33 cellular contexts compared by ENCODE assay signal in the genomic region with DNA sequence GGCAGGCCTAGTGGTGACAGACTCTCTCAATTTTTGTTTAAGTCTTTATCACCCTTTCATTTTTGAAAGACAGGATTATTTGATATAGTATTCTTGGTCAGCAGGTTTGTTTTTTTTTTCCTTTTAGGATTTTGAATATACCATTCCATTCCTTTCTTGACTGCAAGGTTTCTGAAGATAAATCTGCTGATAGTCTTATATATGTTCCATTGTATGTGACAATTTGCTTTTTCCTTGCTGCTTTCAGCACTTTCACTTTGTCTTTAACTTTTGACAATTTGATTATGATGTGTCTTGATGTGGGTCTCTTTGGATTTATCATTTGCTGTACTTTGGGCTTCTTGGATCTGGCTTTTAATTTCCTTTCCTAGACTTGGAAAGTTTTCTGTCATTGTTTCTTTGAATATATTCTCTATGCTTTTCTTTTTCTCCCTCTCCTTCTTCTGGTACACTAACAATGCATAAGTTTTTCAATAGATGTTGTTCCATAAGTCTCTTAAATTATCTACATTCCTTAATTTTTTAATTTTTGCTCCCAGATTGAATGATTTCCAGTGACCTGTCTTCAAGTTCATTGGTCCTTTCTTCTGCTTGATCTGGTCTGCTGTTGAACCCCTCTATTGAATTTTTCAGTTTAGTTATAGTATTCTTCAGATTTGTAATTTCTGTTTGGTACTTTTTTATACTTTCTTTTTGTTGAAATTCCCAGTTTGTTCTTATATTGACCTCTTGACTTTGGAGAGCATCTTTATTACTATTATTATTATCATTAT.
"Had no signal": no experiment of that assay in that cellular context is flagged by ENCODE, and none has a peak within 500 bp of the region (broad histone marks: within the 10 kb centered on the region; RNA-seq: fewer than 3 reads in every experiment).

No MANE protein-coding gene starts in this region.

- H3K27ac ChIP-seq: adrenal gland, body of pancreas, epithelial cell of prostate, esophagus squamous epithelium, gastroesophageal sphincter, heart right ventricle, hepatocyte, WERI-Rb-1 had no signal

- H3K4me1 Mint-ChIP-seq: activated CD4-positive, alpha-beta T cell treated with anti-CD3 and anti-CD28 coated beads for 36 hours; activated CD4-positive, alpha-beta T cell treated with anti-CD3 and anti-CD28 coated beads, Interleukin-2, amount 10 ng/mL, durations not matched to agents 24 days and 14 days; activated CD8-positive, alpha-beta memory T cell treated with anti-CD3 and anti-CD28 coated beads, Interleukin-2, amount 10 ng/mL, durations not matched to agents 7 days and 5 days had no signal

- H3K27me3 Mint-ChIP-seq: activated CD4-positive, alpha-beta memory T cell treated with anti-CD3 and anti-CD28 coated beads for 36 hours; activated CD4-positive, alpha-beta T cell treated with anti-CD3 and anti-CD28 coated beads for 36 hours; activated CD4-positive, alpha-beta T cell treated with anti-CD3 and anti-CD28 coated beads, Interleukin-2, amount 10 ng/mL, durations not matched to agents 24 days and 14 days; activated CD8-positive, alpha-beta memory T cell treated with anti-CD3 and anti-CD28 coated beads, Interleukin-2, amount 10 ng/mL, durations not matched to agents 7 days and 5 days; activated naive CD8-positive, alpha-beta T cell had no signal

- ATAC-seq: activated CD4-positive, alpha-beta T cell treated with anti-CD3 and anti-CD28 coated beads for 36 hours; activated CD8-positive, alpha-beta memory T cell treated with anti-CD3 and anti-CD28 coated beads, Interleukin-2, amount 10 ng/mL, durations not matched to agents 7 days and 5 days; activated CD8-positive, alpha-beta T cell treated with anti-CD3 and anti-CD28 coated beads, Interleukin-2, amount 10 ng/mL, durations not matched to agents 7 days and 5 days; body of pancreas; gastroesophageal sphincter; heart right ventricle had no signal

- H3K4me3 Mint-ChIP-seq: activated CD4-positive, alpha-beta memory T cell treated with anti-CD3 and anti-CD28 coated beads for 36 hours; activated CD4-positive, alpha-beta T cell treated with anti-CD3 and anti-CD28 coated beads for 36 hours; activated CD4-positive, alpha-beta T cell treated with anti-CD3 and anti-CD28 coated beads, Interleukin-2, amount 10 ng/mL, durations not matched to agents 24 days and 14 days; activated CD8-positive, alpha-beta memory T cell treated with anti-CD3 and anti-CD28 coated beads, Interleukin-2, amount 10 ng/mL, durations not matched to agents 7 days and 5 days; activated CD8-positive, alpha-beta T cell treated with anti-CD3 and anti-CD28 coated beads, Interleukin-2, amount 10 ng/mL, durations not matched to agents 7 days and 5 days; activated naive CD8-positive, alpha-beta T cell; activated T-helper 1 cell treated with anti-CD3 and anti-CD28 coated beads, Interleukin-12 subunit alpha, Interleukin-12 subunit beta, Interleukin-2, Interleukin-4 antibody, amounts not matched to agents 30 ng/mL and 10 ng/mL and 1 ng/mL, durations not matched to agents 14 hours and 24 hours and 36 hours; T-helper 1 cell treated with Interleukin-12 subunit alpha and Interleukin-12 subunit beta and Interleukin-4 antibody, amounts not matched to agents 30 μg/mL and 1 μg/mL, for 36 hours had no signal

- H2AFZ ChIP-seq: hepatocyte had no signal

- H3K27ac Mint-ChIP-seq: activated CD4-positive, alpha-beta memory T cell treated with anti-CD3 and anti-CD28 coated beads for 36 hours; activated CD4-positive, alpha-beta T cell treated with anti-CD3 and anti-CD28 coated beads for 36 hours; activated CD4-positive, alpha-beta T cell treated with anti-CD3 and anti-CD28 coated beads, Interleukin-2, amount 10 ng/mL, durations not matched to agents 24 days and 14 days; activated CD8-positive, alpha-beta memory T cell treated with anti-CD3 and anti-CD28 coated beads, Interleukin-2, amount 10 ng/mL, durations not matched to agents 7 days and 5 days; activated CD8-positive, alpha-beta T cell treated with anti-CD3 and anti-CD28 coated beads, Interleukin-2, amount 10 ng/mL, durations not matched to agents 7 days and 5 days; activated naive CD8-positive, alpha-beta T cell; activated T-helper 1 cell treated with anti-CD3 and anti-CD28 coated beads, Interleukin-12 subunit alpha, Interleukin-12 subunit beta, Interleukin-2, Interleukin-4 antibody, amounts not matched to agents 30 ng/mL and 10 ng/mL and 1 ng/mL, durations not matched to agents 14 hours and 24 hours and 36 hours; activated T-helper 2 cell treated with anti-CD3 and anti-CD28 coated beads, Interferon-gamma antibody, Interleukin-2, Interleukin-4, amounts not matched to agents 10 μg/mL and 5 μg/mL and 100 μg/mL, durations not matched to agents 14 hours and 24 hours and 36 hours; T-helper 1 cell treated with Interleukin-12 subunit alpha and Interleukin-12 subunit beta and Interleukin-4 antibody, amounts not matched to agents 30 μg/mL and 1 μg/mL, for 36 hours had no signal

- H3K4me3 ChIP-seq: adrenal gland, body of pancreas, esophagus squamous epithelium, gastroesophageal sphincter, heart right ventricle, hepatocyte had no signal

- H3K79me2 ChIP-seq: hepatocyte had no signal

- FAIRE-seq: colon, endometrium, endothelial cell of umbilical vein had no signal

- H3K4me2 ChIP-seq: hepatocyte had no signal

- H3K36me3 ChIP-seq: adrenal gland, esophagus squamous epithelium, gastroesophageal sphincter, WERI-Rb-1 had no signal

- H3K4me1 ChIP-seq: adrenal gland, body of pancreas, esophagus squamous epithelium, gastroesophageal sphincter, heart right ventricle had no signal

- DNase-seq: activated CD4-positive, alpha-beta memory T cell treated with anti-CD3 and anti-CD28 coated beads for 36 hours; activated CD4-positive, alpha-beta T cell treated with anti-CD3 and anti-CD28 coated beads for 36 hours; activated CD4-positive, CD25-positive, alpha-beta regulatory T cell; activated CD4-positive, CD25-positive, alpha-beta regulatory T cell treated with anti-CD3 and anti-CD28 coated beads, Interleukin-2, amount 50 U/mL, for 72 hours; activated CD8-positive, alpha-beta memory T cell treated with anti-CD3 and anti-CD28 coated beads, Interleukin-2, amount 10 ng/mL, durations not matched to agents 7 days and 5 days; activated CD8-positive, alpha-beta memory T cell treated with anti-CD3 and anti-CD28 coated beads, Interleukin-2, amount 50 U/mL, for 4 hours; activated CD8-positive, alpha-beta T cell treated with anti-CD3 and anti-CD28 coated beads, Interleukin-2, amount 10 ng/mL, durations not matched to agents 7 days and 5 days; activated effector memory CD4-positive, alpha-beta T cell treated with anti-CD3 and anti-CD28 coated beads, Interleukin-2, amount 50 U/mL, for 16 hours; activated naive CD4-positive, alpha-beta T cell treated with anti-CD3 and anti-CD28 coated beads, Interleukin-2, amount 50 U/mL, for 16 hours; activated T-cell treated with anti-CD3 and anti-CD28 coated beads, Interleukin-2, amount 50 U/mL, for 1 hour; activated T-cell treated with anti-CD3 and anti-CD28 coated beads, Interleukin-2, amount 50 U/mL, for 48 hours; adrenal gland; amygdala; aorta; body of pancreas; caudate nucleus; effector CD8-positive, alpha-beta T cell; esophagus squamous epithelium; foreskin melanocyte; heart right ventricle; T-helper 9 cell; WERI-Rb-1 had no signal

- H3K27me3 ChIP-seq: adrenal gland, body of pancreas, esophagus squamous epithelium, gastroesophageal sphincter, heart right ventricle, hepatocyte had no signal
